Comparison of ENCODE assay signal across 8 cellular contexts in the genomic region with DNA sequence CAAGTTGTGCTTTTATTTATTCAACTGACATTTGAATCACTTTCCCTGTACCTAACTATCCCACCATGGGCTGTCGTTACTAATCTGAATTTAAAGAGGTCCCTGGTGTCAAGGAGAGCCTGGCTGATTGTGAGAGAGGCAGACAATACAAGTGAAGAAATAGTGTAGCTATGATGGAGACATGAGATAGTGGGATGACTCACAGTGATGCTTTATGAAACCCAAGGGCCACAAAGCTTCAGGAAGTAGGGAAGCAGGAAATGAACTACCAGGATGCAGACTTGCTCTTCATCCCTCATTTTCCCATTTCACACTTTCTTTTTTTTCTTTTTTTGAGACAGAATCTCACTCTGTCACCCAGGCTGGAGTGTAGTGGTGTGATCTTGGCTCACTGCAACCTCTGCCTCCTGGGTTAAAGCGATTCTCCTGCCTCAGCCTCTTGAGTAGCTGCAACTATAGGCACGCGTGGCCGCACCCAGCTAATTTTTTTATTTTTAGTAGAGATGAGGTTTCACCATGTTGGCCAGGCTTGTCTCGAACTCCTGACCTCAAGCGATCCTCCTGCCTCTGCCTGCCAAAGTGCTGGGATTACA. TPM values are rescaled to one million over a fixed set of nuclear protein-coding genes. Genes with fewer than 3 reads are reported as not detected.
A peak's percentile ranks its signal among the peaks of the same experiment; 100 is the strongest.
DNase-seq lines count a peak whose midpoint lies in the region; ATAC-seq and TF ChIP-seq lines count a peak whose summit lies in the region.
"Not testable (repeated sequence)": the region's sequence is repeated elsewhere in the genome, so short reads cannot be mapped to it uniquely, and the experiment has no call there.

No MANE protein-coding gene starts in this region.

- not testable (repeated sequence) for H3K27ac ChIP-seq in CD8-positive, alpha-beta memory T cell (ENCODE audit: low read depth, low read length); fibroblast of lung (ENCODE audit: insufficient read depth, low read length)
- peak overlapping the region; percentile 24 for H3K27ac ChIP-seq in HL-60 (replicated peaks)

- H3K4me1 Mint-ChIP-seq in CD8-positive, alpha-beta memory T cell = peaks cover 29 to 75% (median 72%) of the 10 kb centered on the region in 3 donors
- peaks cover 89% of the 10 kb centered on the region for H3K4me1 Mint-ChIP-seq in activated T-cell treated with anti-CD3 and anti-CD28 coated beads, Interleukin-2, amount 50 U/mL, for 72 hours (ENCODE audit: low read depth)

- TF ChIP-seq CTCF in HL-60 (IDR thresholded peaks at IDR 0.05; ENCODE audit: insufficient read depth, low read length); fibroblast of lung (conservative IDR thresholded peaks at IDR 0.05 in 1 of 2, IDR thresholded peaks at IDR 0.05 in 1 of 2; ENCODE audit: low read depth in 1 of 2, low read length in 2 of 2): not testable (repeated sequence)

- H3K36me3 Mint-ChIP-seq in CD8-positive, alpha-beta memory T cell = not testable (repeated sequence)
- peaks cover 17 to 23% of the 10 kb centered on the region in 2 donors for H3K36me3 Mint-ChIP-seq in activated T-cell treated with anti-CD3 and anti-CD28 coated beads, Interleukin-2, amount 50 U/mL, for 72 hours (ENCODE audit: insufficient read depth in 2 of 2)

- H3K9me3 Mint-ChIP-seq in CD8-positive, alpha-beta memory T cell; activated T-cell treated with anti-CD3 and anti-CD28 coated beads, Interleukin-2, amount 50 U/mL, for 72 hours: not testable (repeated sequence)

- CTCF ChIA-PET in CD8-positive, alpha-beta memory T cell (lab: Charles Lee) = not testable (repeated sequence)

- not testable (repeated sequence) for H2AFZ ChIP-seq in fibroblast of lung (ENCODE audit: low read length)

- not testable (repeated sequence) for H3K79me2 ChIP-seq in fibroblast of lung (ENCODE audit: control insufficient read depth, insufficient read depth, low read length)

- not testable (repeated sequence) for H3K36me3 ChIP-seq in CD8-positive, alpha-beta memory T cell (ENCODE audit: insufficient read depth, low read length); fibroblast of lung (ENCODE audit: control insufficient read depth, insufficient read depth, low read length)

- POLR2A ChIA-PET in CD8-positive, alpha-beta memory T cell (lab: Charles Lee) = not testable (repeated sequence)

- H3K4me3 Mint-ChIP-seq in CD8-positive, alpha-beta memory T cell = peak overlapping the region in 6 of 7 donors; percentile 17 to 81 (median 58)
- peak overlapping the region; percentile 59 to 68 for H3K4me3 Mint-ChIP-seq in activated T-cell treated with anti-CD3 and anti-CD28 coated beads, Interleukin-2, amount 50 U/mL, for 72 hours

- not testable (repeated sequence) for H3K27me3 ChIP-seq in CD8-positive, alpha-beta memory T cell (ENCODE audit: insufficient read depth, low read length, poor library complexity, severe bottlenecking); HL-60 (ENCODE audit: insufficient read depth, poor library complexity, severe bottlenecking); fibroblast of lung (ENCODE audit: control insufficient read depth, insufficient read depth, low read length)

- H3K4me2 ChIP-seq in fibroblast of lung (ENCODE audit: extremely low read depth, insufficient read depth, low read length) = not testable (repeated sequence)

- H3K4me1 ChIP-seq in CD8-positive, alpha-beta memory T cell (ENCODE audit: insufficient read depth, low read length) = peaks cover 29% of the 10 kb centered on the region
- not testable (repeated sequence) for H3K4me1 ChIP-seq in fibroblast of lung (ENCODE audit: control insufficient read depth, extremely low read depth, insufficient read depth, low read length)

- H3K9ac ChIP-seq in fibroblast of lung (ENCODE audit: insufficient read depth, low read length) = not testable (repeated sequence)

- H3K9me3 ChIP-seq in CD8-positive, alpha-beta memory T cell (ENCODE audit: low read length); fibroblast of lung (ENCODE audit: control insufficient read depth, insufficient read depth, low read depth, low read length): not testable (repeated sequence)

- peak overlapping the region; percentile 56 to 95 (median 88) for H3K27ac Mint-ChIP-seq in CD8-positive, alpha-beta memory T cell
- peak overlapping the region; percentile 51 for H3K27ac Mint-ChIP-seq in activated T-cell treated with anti-CD3 and anti-CD28 coated beads, Interleukin-2, amount 50 U/mL, for 72 hours

- not testable (repeated sequence) for H4K20me1 ChIP-seq in fibroblast of lung (ENCODE audit: control insufficient read depth, extremely low read depth, insufficient read depth, low read length)

- ATAC-seq in GM19328 (IDR thresholded peaks at IDR 0.05; ENCODE audit: unreplicated experiment) = peak; percentile 8
- ATAC-seq in HG02642 (IDR thresholded peaks at IDR 0.05; ENCODE audit: poor library complexity, unreplicated experiment) = peak; percentile 19
- ATAC-seq in activated T-cell treated with anti-CD3 and anti-CD28 coated beads, Interleukin-2, amount 50 U/mL, for 72 hours (replicated peaks in 1 of 2) = peak; percentile 77 to 83

- not testable (repeated sequence) for H3K27me3 Mint-ChIP-seq in CD8-positive, alpha-beta memory T cell; activated T-cell treated with anti-CD3 and anti-CD28 coated beads, Interleukin-2, amount 50 U/mL, for 72 hours (ENCODE audit: low read depth)

- DNase-seq in CD8-positive, alpha-beta memory T cell = not testable (repeated sequence)
- DNase-seq in HL-60 (ENCODE audit: low read depth in 1 of 2, low spot score in 1 of 2) (peak; percentile 46 to 55), OCI-M1 (lab: John Stamatoyannopoulos, UW) (peak; percentile 21), fibroblast of lung (ENCODE audit: low read depth in 2 of 2) (peak; percentile 64 to 76)
- DNase-seq in activated T-cell treated with anti-CD3 and anti-CD28 coated beads, Interleukin-2, amount 50 U/mL, for 72 hours = peak; percentile 24 to 33
- peak; percentile 14 for DNase-seq in stimulated activated CD4-positive, alpha-beta T cell treated with anti-CD3 and anti-CD28 coated beads, Interleukin-4, amount 100 ng/mL, for 24 hours

- H3K4me3 ChIP-seq in CD8-positive, alpha-beta memory T cell (ENCODE audit: low read length); HL-60 (replicated peaks; ENCODE audit: insufficient read depth, low read length); fibroblast of lung (replicated peaks in 1 of 4; ENCODE audit: control extremely low read depth in 1 of 4, insufficient read depth in 1 of 4, low read depth in 3 of 4, low read length in 4 of 4): not testable (repeated sequence)

RNA-seq across cellular contexts. Expression of gene SUB1, which starts 47.8 kb away (rescaled TPM):
- total RNA-seq in CD8-positive, alpha-beta memory T cell = 100 to 1,000 TPM; 484 to 511 TPM
- 476 TPM for polyA plus RNA-seq in CD8-positive, alpha-beta memory T cell
- total RNA-seq in activated T-cell treated with anti-CD3 and anti-CD28 coated beads, Interleukin-2, amount 50 U/mL, for 72 hours = 100 to 1,000 TPM; 362 to 383 TPM
- total RNA-seq in fibroblast of lung = 76.5 and 88.0 TPM in 2 replicates
- polyA plus RNA-seq in fibroblast of lung = 349 and 358 TPM in 2 replicates
- polyA plus RNA-seq in fibroblast of lung (2012) = 288 and 292 TPM in 2 replicates
- 0.85 and 2.7 TPM in 2 replicates for polyA minus RNA-seq in fibroblast of lung (ENCODE audit: low replicate concordance)

Comparison
In these comparisons a context has a peak if more than half of its experiments do, and no peak if none do; other contexts are left out.
1. ATAC-seq: peak in every context shown above with its lines; median percentile 80 in activated T-cell treated with anti-CD3 and anti-CD28 coated beads, Interleukin-2, amount 50 U/mL, for 72 hours; 19 in HG02642; 8 in GM19328.